Comparison of ENCODE assay signal across 17 cellular contexts in genomic region chr22:19039796-19040580, GRCh38.
DNase-seq lines count a peak whose midpoint lies in the region; ATAC-seq and TF ChIP-seq lines count a peak whose summit lies in the region.
"Had no signal": no experiment of that assay in that cellular context is flagged by ENCODE, and none has a peak within 500 bp of the region (broad histone marks: within the 10 kb centered on the region; RNA-seq: fewer than 3 reads in every experiment).

No MANE protein-coding gene starts in this region.

- H3K27ac Mint-ChIP-seq in activated naive CD4-positive, alpha-beta T cell treated with anti-CD3 and anti-CD28 coated beads, Interleukin-2, amount 50 U/mL, for 24 hours, result peak overlapping the region; percentile 68
- H3K27ac Mint-ChIP-seq in activated naive CD4-positive, alpha-beta T cell treated with anti-CD3 and anti-CD28 coated beads, Interleukin-2, amount 10 ng/mL, durations not matched to agents 7 days and 5 days, result no peak overlapping the region
- no peak overlapping the region for H3K27ac Mint-ChIP-seq in activated CD4-positive, alpha-beta T cell treated with anti-CD3 and anti-CD28 coated beads for 36 hours
- H3K27ac Mint-ChIP-seq: IgD-negative memory B cell had no signal

- H3K4me1 ChIP-seq in HEK293 (ENCODE audit: control insufficient read depth, insufficient read depth, low read length), result no peaks in the 10 kb centered on the region
- H3K4me1 ChIP-seq: A549, HAP-1 had no signal

- H3K9me3 Mint-ChIP-seq in activated naive CD4-positive, alpha-beta T cell treated with anti-CD3 and anti-CD28 coated beads, Interleukin-2, amount 50 U/mL, for 24 hours, result no peaks in the 10 kb centered on the region
- no peaks in the 10 kb centered on the region for H3K9me3 Mint-ChIP-seq in activated naive CD4-positive, alpha-beta T cell treated with anti-CD3 and anti-CD28 coated beads, Interleukin-2, amount 10 ng/mL, durations not matched to agents 7 days and 5 days
- H3K9me3 Mint-ChIP-seq in activated CD4-positive, alpha-beta T cell treated with anti-CD3 and anti-CD28 coated beads for 36 hours (ENCODE audit: low read depth), result no peaks in the 10 kb centered on the region
- H3K9me3 Mint-ChIP-seq: IgD-negative memory B cell had no signal

- H3K27ac ChIP-seq in HEK293 (ENCODE audit: extremely low read depth, low read depth, low read length), result no peak overlapping the region
- peak overlapping the region; percentile 14 for H3K27ac ChIP-seq in temporal lobe (ENCODE audit: low read depth, low read length)
- H3K27ac ChIP-seq: A549, C4-2B had no signal

- H3K36me3 Mint-ChIP-seq in activated naive CD4-positive, alpha-beta T cell treated with anti-CD3 and anti-CD28 coated beads, Interleukin-2, amount 50 U/mL, for 24 hours, result peaks cover 5% of the 10 kb centered on the region
- H3K36me3 Mint-ChIP-seq in activated naive CD4-positive, alpha-beta T cell treated with anti-CD3 and anti-CD28 coated beads, Interleukin-2, amount 10 ng/mL, durations not matched to agents 7 days and 5 days, result peaks cover 27% of the 10 kb centered on the region
- H3K36me3 Mint-ChIP-seq in activated CD4-positive, alpha-beta T cell treated with anti-CD3 and anti-CD28 coated beads for 36 hours (ENCODE audit: low read depth), result peaks cover 7% of the 10 kb centered on the region
- H3K36me3 Mint-ChIP-seq: IgD-negative memory B cell had no signal

- H3K36me3 ChIP-seq in HEK293 (ENCODE audit: control insufficient read depth in 2 of 2, insufficient read depth in 1 of 2, low read length in 2 of 2), result peaks cover 0 to 74% of the 10 kb centered on the region in 2 experiments; a peak in 1 of 3 replicates

- no peak for TF ChIP-seq CTCF in HEK293 (tag by site-specific recombination; IDR thresholded peaks at IDR 0.05)

- no peak for DNase-seq in activated naive CD4-positive, alpha-beta T cell treated with anti-CD3 and anti-CD28 coated beads, Interleukin-2, amount 10 ng/mL, durations not matched to agents 7 days and 5 days
- DNase-seq in mesenteric fat pad (ENCODE audit: low spot score) (peak; percentile 87), globus pallidus (ENCODE audit: low spot score) (no peak)
- DNase-seq in activated CD4-positive, alpha-beta T cell treated with anti-CD3 and anti-CD28 coated beads for 36 hours, result no peak
- DNase-seq: COR-L47, DMS79, NCI-H1417, NCI-H1930, NCI-H2171, NCI-H510A had no signal

- H3K27me3 Mint-ChIP-seq in activated naive CD4-positive, alpha-beta T cell treated with anti-CD3 and anti-CD28 coated beads, Interleukin-2, amount 50 U/mL, for 24 hours, result no peaks in the 10 kb centered on the region
- no peaks in the 10 kb centered on the region for H3K27me3 Mint-ChIP-seq in activated naive CD4-positive, alpha-beta T cell treated with anti-CD3 and anti-CD28 coated beads, Interleukin-2, amount 10 ng/mL, durations not matched to agents 7 days and 5 days
- no peaks in the 10 kb centered on the region for H3K27me3 Mint-ChIP-seq in activated CD4-positive, alpha-beta T cell treated with anti-CD3 and anti-CD28 coated beads for 36 hours
- H3K27me3 Mint-ChIP-seq: IgD-negative memory B cell had no signal

- CTCF ChIA-PET in activated naive CD4-positive, alpha-beta T cell treated with anti-CD3 and anti-CD28 coated beads, Interleukin-2, amount 10 ng/mL, durations not matched to agents 7 days and 5 days (lab: Charles Lee), result no interaction called here
- CTCF ChIA-PET in HEK293 (lab: Yijun Ruan, JAX), result interaction anchor here (0.7 kb wide), 1 partner anchor 91 kb away, joined by 4 read pairs; no protein-coding TSS in a partner anchor
- CTCF ChIA-PET in activated CD4-positive, alpha-beta T cell treated with anti-CD3 and anti-CD28 coated beads for 36 hours (lab: Charles Lee), result interaction anchor here (0.6 kb wide), 1 partner anchor 16 kb away, joined by 4 read pairs; no protein-coding TSS in a partner anchor

- H3K4me3 Mint-ChIP-seq in activated naive CD4-positive, alpha-beta T cell treated with anti-CD3 and anti-CD28 coated beads, Interleukin-2, amount 50 U/mL, for 24 hours, result no peak overlapping the region
- H3K4me3 Mint-ChIP-seq in activated naive CD4-positive, alpha-beta T cell treated with anti-CD3 and anti-CD28 coated beads, Interleukin-2, amount 10 ng/mL, durations not matched to agents 7 days and 5 days, result no peak overlapping the region
- no peak overlapping the region for H3K4me3 Mint-ChIP-seq in activated CD4-positive, alpha-beta T cell treated with anti-CD3 and anti-CD28 coated beads for 36 hours

- ATAC-seq in activated CD4-positive, alpha-beta T cell treated with anti-CD3 and anti-CD28 coated beads for 36 hours, result no peak
- ATAC-seq: A549 had no signal

- intact Hi-C loops in activated CD4-positive, alpha-beta T cell treated with anti-CD3 and anti-CD28 coated beads for 36 hours (cut with DNase I, micrococcal nuclease), result loop anchor here in 1 of 2 experiments (10.0 kb wide), 1 partner anchor 195 kb away; no protein-coding TSS in a partner anchor

- POLR2A ChIA-PET in HEK293 (lab: Yijun Ruan, JAX), result no interaction called here
- POLR2A ChIA-PET in activated CD4-positive, alpha-beta T cell treated with anti-CD3 and anti-CD28 coated beads for 36 hours (lab: Charles Lee), result no interaction called here

- H3K9me3 ChIP-seq in HEK293 (ENCODE audit: control insufficient read depth, insufficient read depth, low read depth, low read length), result no peaks in the 10 kb centered on the region
- H3K9me3 ChIP-seq: A549, HAP-1 had no signal

- no peak overlapping the region for H3K4me3 ChIP-seq in HEK293 (ENCODE audit: low read depth, low read length)
- H3K4me3 ChIP-seq: A549, HAP-1 had no signal

- no peaks in the 10 kb centered on the region for H3K4me1 Mint-ChIP-seq in activated naive CD4-positive, alpha-beta T cell treated with anti-CD3 and anti-CD28 coated beads, Interleukin-2, amount 50 U/mL, for 24 hours
- no peaks in the 10 kb centered on the region for H3K4me1 Mint-ChIP-seq in activated naive CD4-positive, alpha-beta T cell treated with anti-CD3 and anti-CD28 coated beads, Interleukin-2, amount 10 ng/mL, durations not matched to agents 7 days and 5 days
- no peaks in the 10 kb centered on the region for H3K4me1 Mint-ChIP-seq in activated CD4-positive, alpha-beta T cell treated with anti-CD3 and anti-CD28 coated beads for 36 hours

TF ChIP-seq in HEK293, 187 proteins besides CTCF, POLR2A, EP300 and RAD21:
- TF ChIP-seq ZNF121 (tag by site-specific recombination; IDR thresholded peaks at IDR 0.05), result 0 out of 2 replicates have a peak, but pooled peaks have one; percentile 20
- no peak for TF ChIP-seq ZNF610 (tag by site-specific recombination; IDR thresholded peaks at IDR 0.05; ENCODE audit: borderline replicate concordance)
